In genomic region chr2:101752708-101753107, GRCh38 we compare ENCODE assay signal across 13 cellular contexts. TPM values are rescaled to one million over a fixed set of nuclear protein-coding genes. Genes with fewer than 3 reads are reported as not detected.
DNase-seq lines count a peak whose midpoint lies in the region; ATAC-seq and TF ChIP-seq lines count a peak whose summit lies in the region.
"Had no signal": no experiment of that assay in that cellular context is flagged by ENCODE, and none has a peak within 500 bp of the region (broad histone marks: within the 10 kb centered on the region; RNA-seq: fewer than 3 reads in every experiment).

No MANE protein-coding gene starts in this region.

- no peak for ATAC-seq in stimulated activated memory B cell treated with anti-CD40 and anti-IgM and Interleukin-4, amounts not matched to agents 10 μg/mL and 1 μg/mL and 100 μg/mL, for 72 hours
- ATAC-seq in GM21528 (IDR thresholded peaks at IDR 0.05; ENCODE audit: low FRiP score, unreplicated experiment): no peak
- ATAC-seq in GM19328 (IDR thresholded peaks at IDR 0.05; ENCODE audit: unreplicated experiment): no peak
- no peak for ATAC-seq in HG02571 (IDR thresholded peaks at IDR 0.05; ENCODE audit: unreplicated experiment)
- ATAC-seq in GM18517 (IDR thresholded peaks at IDR 0.05; ENCODE audit: unreplicated experiment): no peak
- ATAC-seq: naive thymus-derived CD8-positive, alpha-beta T cell had no signal

- H3K27me3 ChIP-seq in OCI-LY1 (ENCODE audit: insufficient read depth, low read length): no peaks in the 10 kb centered on the region
- no peaks in the 10 kb centered on the region for H3K27me3 ChIP-seq in liver (ENCODE audit: control insufficient read depth in 4 of 4, insufficient read depth in 4 of 4, low read length in 3 of 4)

- H3K4me1 ChIP-seq in OCI-LY1 (ENCODE audit: insufficient read depth, low read length, severe bottlenecking): peaks cover 71% of the 10 kb centered on the region
- H3K4me1 ChIP-seq in liver (ENCODE audit: control insufficient read depth in 4 of 4, insufficient read depth in 4 of 4, low read length in 3 of 4): peaks cover 20 to 67% (median 62%) of the 10 kb centered on the region in 4 donors

- peaks cover 5% of the 10 kb centered on the region for H3K36me3 Mint-ChIP-seq in stimulated activated memory B cell treated with anti-CD40 and anti-IgM and Interleukin-4, amounts not matched to agents 10 μg/mL and 1 μg/mL and 100 μg/mL, for 72 hours

- H3K79me2 ChIP-seq in OCI-LY1 (ENCODE audit: insufficient read depth, low read length): peaks cover 56% of the 10 kb centered on the region

- H3K27ac Mint-ChIP-seq in stimulated activated memory B cell treated with anti-CD40 and anti-IgM and Interleukin-4, amounts not matched to agents 10 μg/mL and 1 μg/mL and 100 μg/mL, for 72 hours: peak overlapping the region; percentile 72

- H3K4me3 ChIP-seq in OCI-LY1 (ENCODE audit: low read depth, low read length, poor library complexity, severe bottlenecking): no peak overlapping the region
- no peak overlapping the region for H3K4me3 ChIP-seq in liver (ENCODE audit: low read depth in 1 of 3, low read length in 3 of 3)

- TF ChIP-seq CTCF in OCI-LY1 (IDR thresholded peaks at IDR 0.05; ENCODE audit: low read length): no peak
- no peak for TF ChIP-seq CTCF in liver (IDR thresholded peaks at IDR 0.05; ENCODE audit: low read depth, low read length, missing input control)

- H3K9me3 ChIP-seq in OCI-LY1 (ENCODE audit: low read length) (no peaks in the 10 kb centered on the region), liver (ENCODE audit: control insufficient read depth in 4 of 4, low read length in 3 of 4) (no peaks in the 10 kb centered on the region)

- H3K27ac ChIP-seq in OCI-LY1 (ENCODE audit: low read depth, low read length, poor library complexity, severe bottlenecking): peak overlapping the region; percentile 62
- H3K27ac ChIP-seq in liver (ENCODE audit: low read depth in 1 of 2, low read length in 2 of 2): peak overlapping the region; percentile 44 to 61

- no peak overlapping the region for H2AFZ ChIP-seq in OCI-LY1 (ENCODE audit: low read length)

- H3K9ac ChIP-seq in OCI-LY1 (ENCODE audit: low read length): no peak overlapping the region
- H3K9ac ChIP-seq in liver (ENCODE audit: low read depth in 1 of 2, low read length in 2 of 2): no peak overlapping the region

- no peaks in the 10 kb centered on the region for H3K9me3 Mint-ChIP-seq in stimulated activated memory B cell treated with anti-CD40 and anti-IgM and Interleukin-4, amounts not matched to agents 10 μg/mL and 1 μg/mL and 100 μg/mL, for 72 hours

- H3K9me2 ChIP-seq in OCI-LY1 (ENCODE audit: low read depth, low read length): no peaks in the 10 kb centered on the region

- DNase-seq in cerebellum (ENCODE audit: low spot score): peak; percentile 52
- DNase-seq: DMS79; foreskin fibroblast; naive thymus-derived CD8-positive, alpha-beta T cell; NCI-H1930; SHP77 had no signal

- no peak for TF ChIP-seq RAD21 in liver (IDR thresholded peaks at IDR 0.05)

- H3K36me3 ChIP-seq in OCI-LY1 (ENCODE audit: insufficient read depth, low read length) (no peaks in the 10 kb centered on the region), liver (ENCODE audit: control insufficient read depth in 4 of 4, insufficient read depth in 3 of 4, low read depth in 1 of 4, low read length in 3 of 4) (no peaks in the 10 kb centered on the region)

- WGBS in liver: 21% methylated on average over 5 of the region's 5 CpGs

- peaks cover 81% of the 10 kb centered on the region for H3K4me1 Mint-ChIP-seq in stimulated activated memory B cell treated with anti-CD40 and anti-IgM and Interleukin-4, amounts not matched to agents 10 μg/mL and 1 μg/mL and 100 μg/mL, for 72 hours

- no peaks in the 10 kb centered on the region for H4K20me1 ChIP-seq in OCI-LY1 (ENCODE audit: insufficient read depth, low read length)

- no peak overlapping the region; the same call in 1 of the 2 replicates for H3K4me2 ChIP-seq in OCI-LY1 (ENCODE audit: low read length)

- no peaks in the 10 kb centered on the region for H3K27me3 Mint-ChIP-seq in stimulated activated memory B cell treated with anti-CD40 and anti-IgM and Interleukin-4, amounts not matched to agents 10 μg/mL and 1 μg/mL and 100 μg/mL, for 72 hours
- H3K27me3 Mint-ChIP-seq: naive thymus-derived CD8-positive, alpha-beta T cell had no signal

- H3K4me3 Mint-ChIP-seq in stimulated activated memory B cell treated with anti-CD40 and anti-IgM and Interleukin-4, amounts not matched to agents 10 μg/mL and 1 μg/mL and 100 μg/mL, for 72 hours: peak overlapping the region; percentile 3

- H3F3A ChIP-seq in OCI-LY1 (ENCODE audit: insufficient read depth, low read length): no peaks in the 10 kb centered on the region

TF ChIP-seq in liver, 16 proteins besides CTCF, POLR2A, EP300 and RAD21:
- TF ChIP-seq SP1 (IDR thresholded peaks at IDR 0.05) (no peak), FOXA1 (IDR thresholded peaks at IDR 0.05) (no peak), RXRA (IDR thresholded peaks at IDR 0.05) (peak in 1 of 2 donors; percentile 7), JUND (IDR thresholded peaks at IDR 0.05) (no peak), REST (IDR thresholded peaks at IDR 0.05) (no peak)

RNA-seq across cellular contexts. Expression of gene MAP4K4, which starts 55.2 kb away (rescaled TPM):
- total RNA-seq in cerebellum (190 TPM), liver (10 to 100 TPM; 33.7 to 40.0 TPM)
- 10 to 100 TPM in 1 of 2 donors, 1 to 10 TPM in 1; 9.1 to 13.6 TPM for polyA plus RNA-seq in liver
